In the genomic region with DNA sequence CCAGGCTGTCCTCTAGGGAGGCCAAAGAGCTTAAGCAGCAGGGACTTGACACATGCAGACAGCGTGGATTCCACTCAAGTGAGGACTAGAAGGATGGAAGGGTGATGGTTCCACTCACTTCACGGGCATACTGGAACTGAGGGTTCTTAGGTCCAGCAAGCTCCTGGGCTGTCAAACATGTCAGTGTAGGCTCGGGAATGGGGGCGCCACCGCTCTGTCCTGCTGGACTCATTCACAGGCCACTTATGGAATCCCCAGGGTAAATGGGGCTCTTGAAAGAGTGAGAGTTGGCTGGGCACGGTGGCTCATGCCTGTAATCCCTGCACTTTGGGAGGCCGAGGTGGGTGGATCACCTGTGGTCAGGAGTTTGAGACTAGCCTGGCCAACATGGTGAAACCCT, we compare ENCODE assay signal across 26 cellular contexts. TPM values are rescaled to one million over a fixed set of nuclear protein-coding genes. Genes with fewer than 3 reads are reported as not detected.
"Had no signal": no experiment of that assay in that cellular context is flagged by ENCODE, and none has a peak within 500 bp of the region (broad histone marks: within the 10 kb centered on the region; RNA-seq: fewer than 3 reads in every experiment).

No MANE protein-coding gene starts in this region.

- H3K9me3 ChIP-seq: SK-N-SH had no signal

- H3K27ac ChIP-seq: HL-60, RWPE1 had no signal

- H3K9ac ChIP-seq: SK-N-SH had no signal

- H3K4me3 ChIP-seq: K562 had no signal

- H3K4me1 Mint-ChIP-seq: IgD-negative memory B cell had no signal

- DNase-seq: MV-4-11; NCI-H1048; NCI-H1105; NCI-H1417; NCI-H1436 treated with DMSO at 0.1 percent for 48 hours; NCI-H1694; NCI-H187 treated with DMSO at 0.1 percent for 48 hours; NCI-H2029 treated with DMSO at 0.1 percent for 48 hours; NCI-H2171; NCI-H345; NCI-H446 treated with DMSO at 0.1 percent for 48 hours; NCI-H526 treated with DMSO at 0.1 percent for 48 hours; NCI-H774; NK-92 treated with Interleukin-12 subunit alpha and Interleukin-12 subunit beta, amount 100 ng/mL, for 24 hours; PC-3; SHP77; SK-N-SH; SW 1271 had no signal

- H3K27ac Mint-ChIP-seq: IgD-negative memory B cell had no signal

- H3K4me2 ChIP-seq: SK-N-SH had no signal

- H3K4me3 Mint-ChIP-seq: IgD-negative memory B cell had no signal

RNA-seq across cellular contexts. Expression of a gene that starts 27.7 kb away (rescaled TPM):
- total RNA-seq: LHCN-M2, MCF 10A, OCI-LY7, PC-3, SK-MEL-5 had no signal
- polyA plus RNA-seq: SK-N-SH had no signal
